Comparison of ENCODE assay signal across 12 cellular contexts in genomic region chr11:120143472-120143871, GRCh38. TPM values are rescaled to one million over a fixed set of nuclear protein-coding genes. Genes with fewer than 3 reads are reported as not detected.
"Had no signal": no experiment of that assay in that cellular context is flagged by ENCODE, and none has a peak within 500 bp of the region (broad histone marks: within the 10 kb centered on the region; RNA-seq: fewer than 3 reads in every experiment).

No MANE protein-coding gene starts in this region.

RNA-seq across cellular contexts. Expression of gene TRIM29, which starts 5.6 kb away (rescaled TPM):
- total RNA-seq: activated naive CD4-positive, alpha-beta T cell treated with anti-CD3 and anti-CD28 coated beads for 36 hours; activated naive CD4-positive, alpha-beta T cell treated with anti-CD3 and anti-CD28 coated beads, Interleukin-2, amount 50 U/mL, for 72 hours; activated naive CD8-positive, alpha-beta T cell treated with anti-CD3 and anti-CD28 coated beads for 36 hours; activated naive CD8-positive, alpha-beta T cell treated with anti-CD3 and anti-CD28 coated beads, Interleukin-2, amount 10 ng/mL, durations not matched to agents 7 days and 5 days; activated T-cell treated with anti-CD3 and anti-CD28 coated beads, Interleukin-2, amount 50 U/mL, for 4 hours; activated T-cell treated with anti-CD3 and anti-CD28 coated beads, Interleukin-2, amount 50 U/mL, for 72 hours; activated T-helper 1 cell treated with anti-CD3 and anti-CD28 coated beads, Interleukin-12 subunit alpha, Interleukin-12 subunit beta, Interleukin-2, Interleukin-4 antibody, amounts not matched to agents 30 ng/mL and 10 ng/mL and 1 ng/mL, durations not matched to agents 14 hours and 24 hours and 36 hours; activated T-helper 17 cell treated with anti-CD3 and anti-CD28 coated beads, Interleukin-2, amount 50 U/mL, for 72 hours; activated T-helper 2 cell treated with anti-CD3 and anti-CD28 coated beads, Interferon-gamma antibody, Interleukin-2, Interleukin-4, amounts not matched to agents 10 μg/mL and 5 μg/mL and 100 μg/mL, durations not matched to agents 14 hours and 24 hours and 36 hours; cardiac muscle cell; cardiac septum; chondrocyte had no signal
- polyA plus RNA-seq: cardiac muscle cell had no signal
